Comparison of ENCODE assay signal across 15 cellular contexts in the genomic region with DNA sequence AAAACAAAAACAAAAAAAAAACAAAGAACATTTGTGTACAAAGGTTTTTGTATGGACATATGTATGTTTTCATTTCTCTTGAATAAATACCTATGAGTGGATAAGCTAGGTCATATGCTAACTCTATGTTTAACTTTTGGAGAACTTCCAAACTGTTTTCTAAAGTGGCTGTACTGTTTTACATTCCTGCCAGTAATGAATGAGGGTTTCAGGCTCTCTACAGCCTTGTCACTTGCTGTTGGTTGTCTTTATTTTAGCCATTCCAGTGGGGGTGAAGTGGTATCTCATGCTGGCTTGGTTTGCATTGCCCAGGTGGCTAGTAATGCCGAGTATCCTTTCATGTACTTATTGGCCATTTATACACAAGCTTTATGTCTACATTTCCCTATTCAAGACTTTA. TPM values are rescaled to one million over a fixed set of nuclear protein-coding genes. Genes with fewer than 3 reads are reported as not detected.
DNase-seq lines count a peak whose midpoint lies in the region; ATAC-seq, FAIRE-seq and TF ChIP-seq lines count a peak whose summit lies in the region.
"Had no signal": no experiment of that assay in that cellular context is flagged by ENCODE, and none has a peak within 500 bp of the region (broad histone marks: within the 10 kb centered on the region; RNA-seq: fewer than 3 reads in every experiment).

No MANE protein-coding gene starts in this region.

- H3K4me1 ChIP-seq in left lung = no peaks in the 10 kb centered on the region
- H3K4me1 ChIP-seq in foreskin keratinocyte = no peaks in the 10 kb centered on the region
- peaks cover 24% of the 10 kb centered on the region for H3K4me1 ChIP-seq in psoas muscle

- H3K27me3 ChIP-seq in left lung (no peaks in the 10 kb centered on the region), foreskin keratinocyte (no peaks in the 10 kb centered on the region), psoas muscle (ENCODE audit: insufficient read depth in 3 of 3, low read length in 2 of 3) (no peaks in the 10 kb centered on the region)
- H3K27me3 ChIP-seq: MG63, SJSA1 had no signal

- H3K9me3 ChIP-seq in left lung (peaks cover 0 to 4% of the 10 kb centered on the region in 2 donors), psoas muscle (no peaks in the 10 kb centered on the region)

- in situ Hi-C loops in GM13977 (cut with MboI; ENCODE audit: low pct_unique_long_range_greater_than_20kb, low sequenced_read_pairs, unreplicated experiment) = no loop called here

- TF ChIP-seq CTCF in left lung (IDR thresholded peaks at IDR 0.05) (no peak), foreskin keratinocyte (conservative IDR thresholded peaks at IDR 0.05) (no peak), GM13977 (IDR thresholded peaks at IDR 0.05; ENCODE audit: extremely low read depth, insufficient read depth, missing control alignments) (no peak), psoas muscle (IDR thresholded peaks at IDR 0.05) (no peak)

- H3K27ac ChIP-seq in left lung (no peak overlapping the region), foreskin keratinocyte (no peak overlapping the region), psoas muscle (no peak overlapping the region)
- H3K27ac ChIP-seq: SJSA1 had no signal

- H3K4me3 ChIP-seq in left lung = no peak overlapping the region
- H3K4me3 ChIP-seq in psoas muscle = no peak overlapping the region
- H3K4me3 ChIP-seq: MG63, SJSA1 had no signal

- intact Hi-C loops in left lung (cut with DNase I) (no loop called here), psoas muscle (cut with DNase I) (no loop called here)

- ATAC-seq in left lung (peak; percentile 85), foreskin keratinocyte (no peak), psoas muscle (no peak)

- peak; percentile 65 for FAIRE-seq in HTR-8/SVneo (lab: Jason Lieb, UNC)

- DNase-seq in DMS53 treated with DMSO at 0.1 percent for 48 hours (lab: John Stamatoyannopoulos, UW; ENCODE audit: unreplicated experiment) (peak; percentile 38), HTR-8/SVneo (ENCODE audit: insufficient read length, low spot score) (no peak), NCI-H510A (lab: John Stamatoyannopoulos, UW) (peak; percentile 67), left lung (no peak), foreskin keratinocyte (no peak), GM13977 (ENCODE audit: low spot score) (no peak), psoas muscle (no peak)
- DNase-seq: CD4-positive, alpha-beta T cell; EL; KG1; MG63; NCI-H1105 treated with DMSO at 0.1 percent for 48 hours; NCI-H187 treated with DMSO at 0.1 percent for 48 hours; NCI-H446 had no signal

- H3K36me3 ChIP-seq in left lung (no peaks in the 10 kb centered on the region), psoas muscle (ENCODE audit: insufficient read depth in 1 of 2, low read depth in 1 of 2) (no peaks in the 10 kb centered on the region)
- H3K36me3 ChIP-seq: MG63, SJSA1 had no signal

- WGBS in psoas muscle, 3 donors = 83 to 94% (median 88%) methylated on average over 1 of the region's 1 CpG

RNA-seq across cellular contexts. Expression of a gene that starts 9.1 kb away (rescaled TPM):
- total RNA-seq in left lung (100 to 1,000 TPM; 122 to 151 TPM), foreskin keratinocyte (73.7 and 95.9 TPM in 2 replicates), psoas muscle (10 to 100 TPM; 35.0 to 77.5 (median 51.7) TPM)
- polyA plus RNA-seq in foreskin keratinocyte (18.1 and 18.4 TPM in 2 replicates), psoas muscle (10 to 100 TPM; 18.5 to 31.7 (median 19.4) TPM)

Comparison
In these comparisons a context has a peak if more than half of its experiments do, and no peak if none do; other contexts are left out.
1. DNase-seq: peak in DMS53 treated with DMSO at 0.1 percent for 48 hours (single experiment) and NCI-H510A (single experiment); none in HTR-8/SVneo (single experiment), left lung (0 of 2), foreskin keratinocyte (0 of 2), GM13977 (single experiment) and psoas muscle (0 of 2).